Comparison of ENCODE assay signal across 8 cellular contexts in genomic region chr1:228457017-228457395, GRCh38. TPM values are rescaled to one million over a fixed set of nuclear protein-coding genes. Genes with fewer than 3 reads are reported as not detected.
DNase-seq lines count a peak whose midpoint lies in the region; ATAC-seq and TF ChIP-seq lines count a peak whose summit lies in the region.

No MANE protein-coding gene starts in this region.

- no peak for DNase-seq in T-helper 2 cell treated with Interferon-gamma antibody and Interleukin-4, amounts not matched to agents 5 μg/mL and 100 μg/mL, for 36 hours (ENCODE audit: low spot score)
- no peak for DNase-seq in T-helper 2 cell
- DNase-seq in ascending aorta (ENCODE audit: low spot score in 2 of 2) = no peak
- no peak for DNase-seq in tibial nerve (ENCODE audit: low spot score in 2 of 2)
- no peak for DNase-seq in DMS53 (lab: John Stamatoyannopoulos, UW)

- 7 to 10% methylated on average over 13 of the region's 13 CpGs for WGBS in tibial nerve, 2 donors

- H3K9me3 Mint-ChIP-seq in T-helper 2 cell treated with Interferon-gamma antibody and Interleukin-4, amounts not matched to agents 5 μg/mL and 100 μg/mL, for 36 hours = no peaks in the 10 kb centered on the region

- peak overlapping the region; percentile 96 for H3K4me3 Mint-ChIP-seq in T-helper 2 cell treated with Interferon-gamma antibody and Interleukin-4, amounts not matched to agents 5 μg/mL and 100 μg/mL, for 36 hours

- H3K4me3 ChIP-seq in ascending aorta (peak overlapping the region; percentile 60 to 75), tibial nerve (peak overlapping the region; percentile 41 to 70 (median 51))

- H3K4me1 ChIP-seq in ascending aorta (peaks cover 5 to 8% of the 10 kb centered on the region in 2 donors), tibial nerve (peaks cover 0 to 29% (median 16%) of the 10 kb centered on the region in 4 donors)

- H3K27ac ChIP-seq in ascending aorta (peak overlapping the region; percentile 73 to 79), layer of hippocampus (ENCODE audit: low read depth, low read length) (peak overlapping the region; percentile 86), tibial nerve (peak overlapping the region; percentile 49 to 92 (median 80))

- H3K27me3 ChIP-seq in ascending aorta (peaks cover 6% of the 10 kb centered on the region), layer of hippocampus (ENCODE audit: control insufficient read depth, insufficient read depth, low read length) (no peaks in the 10 kb centered on the region), tibial nerve (peaks cover 0 to 22% of the 10 kb centered on the region in 2 donors)

- no peaks in the 10 kb centered on the region for H3K9me3 ChIP-seq in ascending aorta
- no peaks in the 10 kb centered on the region for H3K9me3 ChIP-seq in tibial nerve

- intact Hi-C loops in ascending aorta (cut with DNase I) = no loop called here

- H3K4me1 Mint-ChIP-seq in T-helper 2 cell treated with Interferon-gamma antibody and Interleukin-4, amounts not matched to agents 5 μg/mL and 100 μg/mL, for 36 hours (ENCODE audit: low read depth) = peaks cover 41% of the 10 kb centered on the region

- H3K27ac Mint-ChIP-seq in T-helper 2 cell treated with Interferon-gamma antibody and Interleukin-4, amounts not matched to agents 5 μg/mL and 100 μg/mL, for 36 hours = peak overlapping the region; percentile 98

- TF ChIP-seq EP300 in tibial nerve (IDR thresholded peaks at IDR 0.05) = no peak

- ATAC-seq in HG03139 (IDR thresholded peaks at IDR 0.05; ENCODE audit: unreplicated experiment) (peak; percentile 8), GM18858 (IDR thresholded peaks at IDR 0.05; ENCODE audit: unreplicated experiment) (no peak)

- TF ChIP-seq POLR2A in tibial nerve (IDR thresholded peaks at IDR 0.05) = no peak

- TF ChIP-seq CTCF in ascending aorta (IDR thresholded peaks at IDR 0.05) = no peak
- no peak for TF ChIP-seq CTCF in tibial nerve (IDR thresholded peaks at IDR 0.05)

- H3K27me3 Mint-ChIP-seq in T-helper 2 cell treated with Interferon-gamma antibody and Interleukin-4, amounts not matched to agents 5 μg/mL and 100 μg/mL, for 36 hours (ENCODE audit: low read depth) = peaks cover 2% of the 10 kb centered on the region

- H3K36me3 ChIP-seq in ascending aorta (no peaks in the 10 kb centered on the region), tibial nerve (no peaks in the 10 kb centered on the region)

- peaks cover 20% of the 10 kb centered on the region for H3K36me3 Mint-ChIP-seq in T-helper 2 cell treated with Interferon-gamma antibody and Interleukin-4, amounts not matched to agents 5 μg/mL and 100 μg/mL, for 36 hours (ENCODE audit: low read depth)

RNA-seq across cellular contexts. Expression of gene RNF187, which starts 30.2 kb away (rescaled TPM):
- 24.3 TPM for total RNA-seq in ascending aorta
- 10 to 100 TPM; 38.1 to 89.0 (median 56.9) TPM for total RNA-seq in tibial nerve

RNA-seq across cellular contexts. Expression of gene TRIM17, which starts 40.3 kb away (rescaled TPM):
- total RNA-seq in ascending aorta (not detected), tibial nerve (1 to 10 TPM in 2 of 4 donors, under 1 TPM in 1, not detected in 1; 0.63 to 4.2 (median 1.4) TPM)

RNA-seq across cellular contexts. Expression of gene TRIM11, which starts 50.4 kb away (rescaled TPM):
- total RNA-seq in ascending aorta (73.3 TPM), tibial nerve (10 to 100 TPM; 19.9 to 32.8 (median 23.9) TPM)
